In the genomic region with DNA sequence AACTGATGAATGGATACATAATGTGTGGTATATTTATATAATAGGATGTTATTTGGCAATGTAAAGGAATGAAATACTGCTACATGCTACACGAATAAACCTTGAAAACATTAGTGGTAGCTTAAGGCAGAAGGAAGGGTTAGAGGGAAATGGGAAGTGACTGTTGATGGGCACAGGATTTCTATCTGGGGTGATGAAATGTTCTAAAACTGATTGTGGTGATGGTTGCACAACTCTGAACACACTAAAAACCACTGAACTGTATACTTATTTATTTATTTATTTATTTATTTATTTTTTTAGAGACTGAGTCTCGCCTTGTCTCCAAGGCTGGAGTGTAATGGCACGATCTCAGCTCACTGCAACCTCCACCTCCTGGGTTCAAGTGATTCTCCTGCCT, we compare ENCODE assay signal across 27 cellular contexts. TPM values are rescaled to one million over a fixed set of nuclear protein-coding genes. Genes with fewer than 3 reads are reported as not detected.
A peak's percentile ranks its signal among the peaks of the same experiment; 100 is the strongest.
DNase-seq lines count a peak whose midpoint lies in the region; ATAC-seq and TF ChIP-seq lines count a peak whose summit lies in the region.
"Had no signal": no experiment of that assay in that cellular context is flagged by ENCODE, and none has a peak within 500 bp of the region (broad histone marks: within the 10 kb centered on the region; RNA-seq: fewer than 3 reads in every experiment).

No MANE protein-coding gene starts in this region.

- TF ChIP-seq CTCF in left lung (IDR thresholded peaks at IDR 0.05) (no peak), glutamatergic neuron (IDR thresholded peaks at IDR 0.05; ENCODE audit: partially characterized antibody, unreplicated experiment) (no peak)

- no peaks in the 10 kb centered on the region for H3K9me3 ChIP-seq in right cardiac atrium (ENCODE audit: control insufficient read depth, low read length)
- H3K9me3 ChIP-seq in left lung = no peaks in the 10 kb centered on the region
- H3K9me3 ChIP-seq: BE2C, pancreas, SJSA1, transverse colon had no signal

- no peak overlapping the region for H3K27ac Mint-ChIP-seq in glutamatergic neuron (ENCODE audit: unreplicated experiment)
- H3K27ac Mint-ChIP-seq: activated B cell treated with CpG ODN at 0.5 μM for 24 hours; natural killer cell; stimulated activated naive CD8-positive, alpha-beta T cell treated with anti-CD3 and anti-CD28 coated beads, Interleukin-15, amount 100 ng/mL, for 72 hours; T-helper 2 cell treated with Interferon-gamma antibody and Interleukin-4, amounts not matched to agents 5 μg/mL and 100 μg/mL, for 36 hours had no signal

- H3K4me1 Mint-ChIP-seq in glutamatergic neuron (ENCODE audit: low read depth, unreplicated experiment) = no peaks in the 10 kb centered on the region
- H3K4me1 Mint-ChIP-seq: activated B cell treated with CpG ODN at 0.5 μM for 24 hours, natural killer cell had no signal

- H3K27me3 ChIP-seq in right cardiac atrium (ENCODE audit: control insufficient read depth, insufficient read depth) (no peaks in the 10 kb centered on the region), left lung (no peaks in the 10 kb centered on the region)
- H3K27me3 ChIP-seq: BE2C, hepatocyte, pancreas, SJSA1, transverse colon had no signal

- H3K4me3 ChIP-seq in right cardiac atrium (ENCODE audit: low read length) = no peak overlapping the region
- no peak overlapping the region for H3K4me3 ChIP-seq in left lung
- H3K4me3 ChIP-seq: hepatocyte, pancreas, SJSA1, transverse colon had no signal

- H3K9me3 Mint-ChIP-seq in glutamatergic neuron (ENCODE audit: unreplicated experiment) = no peaks in the 10 kb centered on the region
- H3K9me3 Mint-ChIP-seq: activated B cell treated with CpG ODN at 0.5 μM for 24 hours; activated naive CD4-positive, alpha-beta T cell treated with anti-CD3 and anti-CD28 coated beads, Interleukin-2, amount 50 U/mL, for 72 hours; activated T-cell treated with anti-CD3 and anti-CD28 coated beads, Interleukin-2, amount 50 U/mL, for 4 hours; natural killer cell; stimulated activated naive CD8-positive, alpha-beta T cell treated with anti-CD3 and anti-CD28 coated beads, Interleukin-15, amount 100 ng/mL, for 72 hours; T-helper 2 cell treated with Interferon-gamma antibody and Interleukin-4, amounts not matched to agents 5 μg/mL and 100 μg/mL, for 36 hours had no signal

- H3K27ac ChIP-seq in right cardiac atrium (ENCODE audit: low read length) = no peak overlapping the region
- H3K27ac ChIP-seq in left lung = peak overlapping the region in 1 of 2 donors; percentile 91
- H3K27ac ChIP-seq: hepatocyte, pancreas, SJSA1, transverse colon had no signal

- ATAC-seq in Right ventricle myocardium superior (ENCODE audit: poor library complexity) = peak; percentile 52
- ATAC-seq in right cardiac atrium = no peak
- peak; percentile 30 for ATAC-seq in left lung
- ATAC-seq: activated naive CD4-positive, alpha-beta T cell treated with anti-CD3 and anti-CD28 coated beads, Interleukin-2, amount 50 U/mL, for 72 hours; activated T-cell treated with anti-CD3 and anti-CD28 coated beads, Interleukin-2, amount 50 U/mL, for 4 hours; natural killer cell; PC-3; stimulated activated naive CD8-positive, alpha-beta T cell treated with anti-CD3 and anti-CD28 coated beads, Interleukin-15, amount 100 ng/mL, for 72 hours had no signal

- WGBS in right cardiac atrium = 79% methylated on average over 3 of the region's 3 CpGs

- H3K4me1 ChIP-seq in right cardiac atrium (ENCODE audit: control insufficient read depth, insufficient read depth, low read length) = no peaks in the 10 kb centered on the region
- peaks cover 0 to 66% of the 10 kb centered on the region in 2 donors for H3K4me1 ChIP-seq in left lung
- H3K4me1 ChIP-seq: BE2C, pancreas, SJSA1, transverse colon had no signal

- H3K36me3 ChIP-seq in left lung = peaks cover 0 to 35% of the 10 kb centered on the region in 2 donors
- H3K36me3 ChIP-seq: BE2C, transverse colon had no signal

- DNase-seq in Right ventricle myocardium superior = no peak
- DNase-seq in right cardiac atrium = no peak
- peak; percentile 86 for DNase-seq in SKM-1 treated with dmso at 0.1 percent for 144 hours (lab: John Stamatoyannopoulos, UW; ENCODE audit: unreplicated experiment)
- no peak for DNase-seq in left lung
- no peak for DNase-seq in DMS79 treated with DMSO at 0.1 percent for 48 hours (lab: John Stamatoyannopoulos, UW)
- DNase-seq in activated naive CD4-positive, alpha-beta T cell (lab: John Stamatoyannopoulos, UW) = no peak
- no peak for DNase-seq in COLO668 (lab: John Stamatoyannopoulos, UW; ENCODE audit: unreplicated experiment)
- DNase-seq in glutamatergic neuron = no peak
- DNase-seq: 8988T; activated B cell treated with CpG ODN at 0.5 μM for 24 hours; activated T-cell treated with anti-CD3 and anti-CD28 coated beads, Interleukin-2, amount 50 U/mL, for 4 hours; BE2C; MM.1S; natural killer cell; NCI-H2107; NCI-H524; pancreas; PC-3; small intestine; stimulated activated CD4-positive, alpha-beta T cell treated with anti-CD3 and anti-CD28 coated beads, Interleukin-4, amount 100 ng/mL, for 1 hour; stimulated activated naive CD8-positive, alpha-beta T cell treated with anti-CD3 and anti-CD28 coated beads, Interleukin-15, amount 100 ng/mL, for 72 hours; transverse colon had no signal

- intact Hi-C loops in Right ventricle myocardium superior (cut with DNase I) (no loop called here), right cardiac atrium (cut with DNase I) (no loop called here), left lung (cut with DNase I) (no loop called here)

- H3K36me3 Mint-ChIP-seq in glutamatergic neuron (ENCODE audit: unreplicated experiment) = peaks cover 4% of the 10 kb centered on the region
- H3K36me3 Mint-ChIP-seq: natural killer cell had no signal

- no peak overlapping the region for H3K4me3 Mint-ChIP-seq in glutamatergic neuron (ENCODE audit: unreplicated experiment)
- H3K4me3 Mint-ChIP-seq: activated B cell treated with CpG ODN at 0.5 μM for 24 hours; activated T-cell treated with anti-CD3 and anti-CD28 coated beads, Interleukin-2, amount 50 U/mL, for 4 hours; natural killer cell; stimulated activated naive CD8-positive, alpha-beta T cell treated with anti-CD3 and anti-CD28 coated beads, Interleukin-15, amount 100 ng/mL, for 72 hours; T-helper 2 cell treated with Interferon-gamma antibody and Interleukin-4, amounts not matched to agents 5 μg/mL and 100 μg/mL, for 36 hours had no signal

- peaks cover 5% of the 10 kb centered on the region for H3K27me3 Mint-ChIP-seq in glutamatergic neuron (ENCODE audit: unreplicated experiment)
- H3K27me3 Mint-ChIP-seq: activated B cell treated with CpG ODN at 0.5 μM for 24 hours; stimulated activated naive CD8-positive, alpha-beta T cell treated with anti-CD3 and anti-CD28 coated beads, Interleukin-15, amount 100 ng/mL, for 72 hours had no signal

RNA-seq across cellular contexts. Expression of a gene that starts 24.8 kb away (rescaled TPM):
- total RNA-seq in Right ventricle myocardium superior (47.9 TPM), right cardiac atrium (10 to 100 TPM; 72.9 to 93.1 (median 76.2) TPM), left lung (100 to 1,000 TPM; 179 to 206 TPM), glutamatergic neuron (ENCODE audit: unreplicated experiment) (261 TPM)
- 57.0 TPM for polyA plus RNA-seq in right cardiac atrium

RNA-seq across cellular contexts. Expression of a gene that starts 27.8 kb away (rescaled TPM):
- total RNA-seq in Right ventricle myocardium superior = 1.1 TPM
- 1 to 10 TPM; 1.9 to 2.7 (median 2.1) TPM for total RNA-seq in right cardiac atrium
- polyA plus RNA-seq in right cardiac atrium = 0.75 TPM
- 10 to 100 TPM in 1 of 2 donors, 1 to 10 TPM in 1; 7.8 to 16.1 TPM for total RNA-seq in left lung
- 40.3 TPM for total RNA-seq in glutamatergic neuron (ENCODE audit: unreplicated experiment)

RNA-seq across cellular contexts. Expression of a gene that starts 34.8 kb away (rescaled TPM):
- total RNA-seq in Right ventricle myocardium superior = not detected
- total RNA-seq in right cardiac atrium = not detected
- 0.16 TPM for polyA plus RNA-seq in right cardiac atrium
- total RNA-seq in left lung = under 1 TPM in 1 of 2 donors, not detected in 1; 0.37 TPM
- 4.3 TPM for total RNA-seq in glutamatergic neuron (ENCODE audit: unreplicated experiment)
- total RNA-seq: activated B cell treated with CpG ODN at 0.5 μM for 24 hours, mesenteric fat pad, natural killer cell, pancreas, transverse colon had no signal

Comparison
In these comparisons a context has a peak if more than half of its experiments do, and no peak if none do; other contexts are left out.
1. ATAC-seq: peak in Right ventricle myocardium superior (single experiment) and left lung (single experiment); none in right cardiac atrium (0 of 2).